ENCODE assay signal across 1 cellular context in the genomic region with DNA sequence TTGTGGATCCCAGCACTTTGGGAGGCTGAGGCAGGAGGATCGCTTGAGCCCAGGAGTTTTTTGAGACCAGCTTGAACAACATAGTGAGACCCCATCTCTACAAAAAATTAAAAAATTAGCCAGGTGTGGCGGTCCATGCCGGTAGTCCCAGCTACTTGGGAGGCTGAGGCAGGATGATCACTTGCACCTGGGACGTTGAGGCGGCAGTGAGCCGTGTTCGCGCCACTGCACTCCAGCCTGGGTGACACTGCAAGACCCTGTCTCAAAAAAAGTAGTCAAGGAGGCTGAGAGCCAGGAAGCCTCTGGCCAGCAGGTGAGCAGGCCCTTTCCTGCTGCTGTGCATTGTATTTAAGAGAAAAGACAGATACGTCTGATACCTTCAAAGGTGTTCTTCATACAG.
TF ChIP-seq lines count a peak whose summit lies in the region.

No MANE protein-coding gene starts in this region.

TF ChIP-seq in endothelial cell of umbilical vein, 7 proteins besides CTCF, POLR2A, EP300 and RAD21:
- TF ChIP-seq MYC (IDR thresholded peaks at IDR 0.05; ENCODE audit: low read depth, low read length), result no peak
- no peak for TF ChIP-seq GATA2 (IDR thresholded peaks at IDR 0.05; ENCODE audit: insufficient read depth, insufficient read length, low read depth, low read length)
- TF ChIP-seq POLR2AphosphoS5 (IDR thresholded peaks at IDR 0.05; ENCODE audit: insufficient read depth, low read depth, low read length), result no peak
- TF ChIP-seq JUN (IDR thresholded peaks at IDR 0.05; ENCODE audit: borderline replicate concordance, insufficient read depth, insufficient read length, low read depth), result no peak
- no peak for TF ChIP-seq EZH2 (IDR thresholded peaks at IDR 0.05; ENCODE audit: borderline replicate concordance, low read depth, low read length, severe bottlenecking)
- TF ChIP-seq FOS (IDR thresholded peaks at IDR 0.05; ENCODE audit: borderline replicate concordance, insufficient read depth, low read length), result no peak
- TF ChIP-seq, protein P1, sequence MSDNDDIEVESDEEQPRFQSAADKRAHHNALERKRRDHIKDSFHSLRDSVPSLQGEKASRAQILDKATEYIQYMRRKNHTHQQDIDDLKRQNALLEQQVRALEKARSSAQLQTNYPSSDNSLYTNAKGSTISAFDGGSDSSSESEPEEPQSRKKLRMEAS (IDR thresholded peaks at IDR 0.05; ENCODE audit: insufficient read depth, insufficient read length), result no peak
